In genomic region chr2:64207573-64207972, GRCh38 we compare ENCODE assay signal across 32 cellular contexts.
DNase-seq lines count a peak whose midpoint lies in the region; ATAC-seq, FAIRE-seq and TF ChIP-seq lines count a peak whose summit lies in the region.
"Had no signal": no experiment of that assay in that cellular context is flagged by ENCODE, and none has a peak within 500 bp of the region (broad histone marks: within the 10 kb centered on the region; RNA-seq: fewer than 3 reads in every experiment).

No MANE protein-coding gene starts in this region.

- ATAC-seq in activated CD8-positive, alpha-beta T cell treated with anti-CD3 and anti-CD28 coated beads for 36 hours = peak; percentile 16
- ATAC-seq in activated CD8-positive, alpha-beta T cell treated with anti-CD3 and anti-CD28 coated beads, Interleukin-2, amount 10 ng/mL, durations not matched to agents 7 days and 5 days = no peak
- ATAC-seq in activated B cell treated with CpG ODN at 0.5 μM for 24 hours (ENCODE audit: low read depth) (peak; percentile 14), GM18498 (IDR thresholded peaks at IDR 0.05; ENCODE audit: unreplicated experiment) (no peak)
- no peak for ATAC-seq in stimulated activated effector memory CD8-positive, alpha-beta T cell treated with anti-CD3 and anti-CD28 coated beads, Interleukin-12 subunit alpha, Interleukin-12 subunit beta, amount 100 ng/mL, for 72 hours
- ATAC-seq: body of pancreas, foreskin keratinocyte, heart left ventricle, left lung, pancreas had no signal

- H3K4me3 ChIP-seq in stomach = no peak overlapping the region
- H3K4me3 ChIP-seq: body of pancreas, esophagus muscularis mucosa, heart left ventricle, left lung, pancreas, SJCRH30, tibial nerve had no signal

- 89 to 100% (median 95%) methylated on average over 1 of the region's 1 CpG for WGBS in stomach, 5 donors

- no peaks in the 10 kb centered on the region for H3K36me3 Mint-ChIP-seq in activated CD8-positive, alpha-beta T cell treated with anti-CD3 and anti-CD28 coated beads for 36 hours (ENCODE audit: low read depth)
- no peaks in the 10 kb centered on the region for H3K36me3 Mint-ChIP-seq in activated CD8-positive, alpha-beta T cell treated with anti-CD3 and anti-CD28 coated beads, Interleukin-2, amount 10 ng/mL, durations not matched to agents 7 days and 5 days (ENCODE audit: low read depth)
- H3K36me3 Mint-ChIP-seq in activated B cell treated with CpG ODN at 0.5 μM for 24 hours (ENCODE audit: low read depth) = no peaks in the 10 kb centered on the region
- H3K36me3 Mint-ChIP-seq in stimulated activated effector memory CD8-positive, alpha-beta T cell treated with anti-CD3 and anti-CD28 coated beads, Interleukin-12 subunit alpha, Interleukin-12 subunit beta, amount 100 ng/mL, for 72 hours = peaks cover 13% of the 10 kb centered on the region
- H3K36me3 Mint-ChIP-seq: CD8-positive, alpha-beta memory T cell had no signal

- H3K4me3 Mint-ChIP-seq in activated CD8-positive, alpha-beta T cell treated with anti-CD3 and anti-CD28 coated beads for 36 hours = no peak overlapping the region
- H3K4me3 Mint-ChIP-seq in activated CD8-positive, alpha-beta T cell treated with anti-CD3 and anti-CD28 coated beads, Interleukin-2, amount 10 ng/mL, durations not matched to agents 7 days and 5 days = no peak overlapping the region
- H3K4me3 Mint-ChIP-seq in activated B cell treated with CpG ODN at 0.5 μM for 24 hours = peak overlapping the region; percentile 11
- H3K4me3 Mint-ChIP-seq in stimulated activated effector memory CD8-positive, alpha-beta T cell treated with anti-CD3 and anti-CD28 coated beads, Interleukin-12 subunit alpha, Interleukin-12 subunit beta, amount 100 ng/mL, for 72 hours = no peak overlapping the region
- H3K4me3 Mint-ChIP-seq: CD8-positive, alpha-beta memory T cell; dendritic cell treated with granulocyte-macrophage colony-stimulating factor and Interleukin-4, amounts not matched to agents 40 ng/mL and 50 ng/mL, for 4 days; neural crest cell had no signal

- H3K9me3 Mint-ChIP-seq in activated CD8-positive, alpha-beta T cell treated with anti-CD3 and anti-CD28 coated beads for 36 hours = no peaks in the 10 kb centered on the region
- H3K9me3 Mint-ChIP-seq in activated CD8-positive, alpha-beta T cell treated with anti-CD3 and anti-CD28 coated beads, Interleukin-2, amount 10 ng/mL, durations not matched to agents 7 days and 5 days (ENCODE audit: insufficient read depth) = no peaks in the 10 kb centered on the region
- H3K9me3 Mint-ChIP-seq in activated B cell treated with CpG ODN at 0.5 μM for 24 hours = no peaks in the 10 kb centered on the region
- H3K9me3 Mint-ChIP-seq in stimulated activated effector memory CD8-positive, alpha-beta T cell treated with anti-CD3 and anti-CD28 coated beads, Interleukin-12 subunit alpha, Interleukin-12 subunit beta, amount 100 ng/mL, for 72 hours = peaks cover 4% of the 10 kb centered on the region
- H3K9me3 Mint-ChIP-seq: CD8-positive, alpha-beta memory T cell; dendritic cell treated with granulocyte-macrophage colony-stimulating factor and Interleukin-4, amounts not matched to agents 40 ng/mL and 50 ng/mL, for 4 days; neural crest cell had no signal

- TF ChIP-seq CTCF in activated CD8-positive, alpha-beta T cell treated with anti-CD3 and anti-CD28 coated beads for 36 hours (IDR thresholded peaks at IDR 0.05) = no peak
- no peak for TF ChIP-seq CTCF in activated B cell treated with CpG ODN at 0.5 μM for 24 hours (IDR thresholded peaks at IDR 0.05)
- TF ChIP-seq CTCF in stomach (IDR thresholded peaks at IDR 0.05) = no peak

- H3K27ac ChIP-seq in stomach = no peak overlapping the region
- H3K27ac ChIP-seq: body of pancreas, esophagus muscularis mucosa, foreskin keratinocyte, heart left ventricle, left lung, pancreas, SJCRH30, tibial nerve had no signal

- H3K4me1 Mint-ChIP-seq in activated CD8-positive, alpha-beta T cell treated with anti-CD3 and anti-CD28 coated beads for 36 hours (ENCODE audit: low read depth) = peaks cover 78% of the 10 kb centered on the region
- H3K4me1 Mint-ChIP-seq in activated CD8-positive, alpha-beta T cell treated with anti-CD3 and anti-CD28 coated beads, Interleukin-2, amount 10 ng/mL, durations not matched to agents 7 days and 5 days (ENCODE audit: low read depth) = peaks cover 53% of the 10 kb centered on the region
- peaks cover 84% of the 10 kb centered on the region for H3K4me1 Mint-ChIP-seq in activated B cell treated with CpG ODN at 0.5 μM for 24 hours
- H3K4me1 Mint-ChIP-seq in stimulated activated effector memory CD8-positive, alpha-beta T cell treated with anti-CD3 and anti-CD28 coated beads, Interleukin-12 subunit alpha, Interleukin-12 subunit beta, amount 100 ng/mL, for 72 hours = peaks cover 68% of the 10 kb centered on the region

- H3K36me3 ChIP-seq in stomach = no peaks in the 10 kb centered on the region
- H3K36me3 ChIP-seq: esophagus muscularis mucosa, heart left ventricle, left lung, pancreas, SJCRH30, tibial nerve had no signal

- FAIRE-seq in GM12892 (lab: Jason Lieb, UNC) = peak; percentile 42
- FAIRE-seq: A204.1, endometrium, pancreas had no signal

- CTCF ChIA-PET in activated CD8-positive, alpha-beta T cell treated with anti-CD3 and anti-CD28 coated beads for 36 hours (lab: Charles Lee) = no interaction called here
- CTCF ChIA-PET in activated CD8-positive, alpha-beta T cell treated with anti-CD3 and anti-CD28 coated beads, Interleukin-2, amount 10 ng/mL, durations not matched to agents 7 days and 5 days (lab: Charles Lee) = no interaction called here
- CTCF ChIA-PET in activated B cell treated with CpG ODN at 0.5 μM for 24 hours (lab: Charles Lee) = interaction anchor here (1.0 kb wide), 1 partner anchor 121 kb away, joined by 3 read pairs; no protein-coding TSS in a partner anchor

- intact Hi-C loops in activated CD8-positive, alpha-beta T cell treated with anti-CD3 and anti-CD28 coated beads for 36 hours (cut with micrococcal nuclease) = no loop called here
- intact Hi-C loops in activated B cell treated with CpG ODN at 0.5 μM for 24 hours (cut with micrococcal nuclease) (no loop called here), stomach (cut with DNase I; ENCODE audit: low total_unique reads) (no loop called here)

- no peaks in the 10 kb centered on the region for H3K27me3 ChIP-seq in stomach
- H3K27me3 ChIP-seq: body of pancreas, esophagus muscularis mucosa, foreskin keratinocyte, heart left ventricle, left lung, pancreas, SJCRH30, tibial nerve had no signal

- H3K4me1 ChIP-seq in stomach = peaks cover 12 to 47% (median 21%) of the 10 kb centered on the region in 4 donors

- TF ChIP-seq EP300 in stomach (IDR thresholded peaks at IDR 0.05) = no peak

- no peaks in the 10 kb centered on the region for H3K9me3 ChIP-seq in stomach
- H3K9me3 ChIP-seq: body of pancreas, esophagus muscularis mucosa, heart left ventricle, left lung, pancreas, SJCRH30, tibial nerve had no signal

- peak; percentile 33 for DNase-seq in activated CD8-positive, alpha-beta T cell treated with anti-CD3 and anti-CD28 coated beads for 36 hours
- no peak for DNase-seq in activated CD8-positive, alpha-beta T cell treated with anti-CD3 and anti-CD28 coated beads, Interleukin-2, amount 10 ng/mL, durations not matched to agents 7 days and 5 days
- DNase-seq in GM12892 (ENCODE audit: insufficient read length) (no peak), activated B cell treated with CpG ODN at 0.5 μM for 24 hours (no peak), DMS153 (lab: John Stamatoyannopoulos, UW) (no peak), stomach (no peak)
- no peak for DNase-seq in stimulated activated effector memory CD8-positive, alpha-beta T cell treated with anti-CD3 and anti-CD28 coated beads, Interleukin-12 subunit alpha, Interleukin-12 subunit beta, amount 100 ng/mL, for 72 hours (ENCODE audit: low spot score in 2 of 2)
- DNase-seq: activated CD4-positive, CD25-positive, alpha-beta regulatory T cell; activated CD8-positive, alpha-beta memory T cell treated with anti-CD3 and anti-CD28 coated beads, Interleukin-2, amount 50 U/mL, for 48 hours; activated effector memory CD4-positive, alpha-beta T cell treated with Interleukin-2 at 50 U/mL for 16 hours; body of pancreas; CD8-positive, alpha-beta memory T cell; DMS 273 treated with DMSO at 0.1 percent for 48 hours; foreskin keratinocyte; HCEC 1CT; heart left ventricle; islet precursor cell; left lung; mesenchymal stem cell; NCI-H146; NCI-H446; NCI-H82; pancreas; RPMI8226; SJCRH30 had no signal

- TF ChIP-seq POLR2A in GM12892 (IDR thresholded peaks at IDR 0.05; ENCODE audit: low read depth, low read length) (no peak), stomach (IDR thresholded peaks at IDR 0.05) (no peak)

- no peaks in the 10 kb centered on the region for H3K27me3 Mint-ChIP-seq in activated CD8-positive, alpha-beta T cell treated with anti-CD3 and anti-CD28 coated beads for 36 hours
- H3K27me3 Mint-ChIP-seq in activated CD8-positive, alpha-beta T cell treated with anti-CD3 and anti-CD28 coated beads, Interleukin-2, amount 10 ng/mL, durations not matched to agents 7 days and 5 days (ENCODE audit: low read depth) = no peaks in the 10 kb centered on the region
- no peaks in the 10 kb centered on the region for H3K27me3 Mint-ChIP-seq in activated B cell treated with CpG ODN at 0.5 μM for 24 hours
- H3K27me3 Mint-ChIP-seq: CD8-positive, alpha-beta memory T cell; dendritic cell treated with granulocyte-macrophage colony-stimulating factor and Interleukin-4, amounts not matched to agents 40 ng/mL and 50 ng/mL, for 4 days had no signal

- POLR2A ChIA-PET in activated CD8-positive, alpha-beta T cell treated with anti-CD3 and anti-CD28 coated beads for 36 hours (lab: Charles Lee) = no interaction called here
- POLR2A ChIA-PET in activated CD8-positive, alpha-beta T cell treated with anti-CD3 and anti-CD28 coated beads, Interleukin-2, amount 10 ng/mL, durations not matched to agents 7 days and 5 days (lab: Charles Lee) = no interaction called here
- POLR2A ChIA-PET in activated B cell treated with CpG ODN at 0.5 μM for 24 hours (lab: Charles Lee) = interaction anchor here (0.9 to 1.0 kb wide), 3 partner anchors 15 to 118 kb away, joined by 3 to 4 read pairs (median 3); no protein-coding TSS in a partner anchor

- H3K27ac Mint-ChIP-seq in activated CD8-positive, alpha-beta T cell treated with anti-CD3 and anti-CD28 coated beads for 36 hours = peak overlapping the region; percentile 78
- H3K27ac Mint-ChIP-seq in activated CD8-positive, alpha-beta T cell treated with anti-CD3 and anti-CD28 coated beads, Interleukin-2, amount 10 ng/mL, durations not matched to agents 7 days and 5 days = no peak overlapping the region
- peak overlapping the region; percentile 75 for H3K27ac Mint-ChIP-seq in activated B cell treated with CpG ODN at 0.5 μM for 24 hours
- H3K27ac Mint-ChIP-seq in stimulated activated effector memory CD8-positive, alpha-beta T cell treated with anti-CD3 and anti-CD28 coated beads, Interleukin-12 subunit alpha, Interleukin-12 subunit beta, amount 100 ng/mL, for 72 hours = peak overlapping the region; percentile 44
- H3K27ac Mint-ChIP-seq: dendritic cell treated with granulocyte-macrophage colony-stimulating factor and Interleukin-4, amounts not matched to agents 40 ng/mL and 50 ng/mL, for 4 days had no signal

Comparison
In these comparisons a context has a peak if more than half of its experiments do, and no peak if none do; other contexts are left out.
1. ATAC-seq: peak in activated CD8-positive, alpha-beta T cell treated with anti-CD3 and anti-CD28 coated beads for 36 hours (single experiment) and activated B cell treated with CpG ODN at 0.5 μM for 24 hours (single experiment); none in activated CD8-positive, alpha-beta T cell treated with anti-CD3 and anti-CD28 coated beads, Interleukin-2, amount 10 ng/mL, durations not matched to agents 7 days and 5 days (single experiment), stimulated activated effector memory CD8-positive, alpha-beta T cell treated with anti-CD3 and anti-CD28 coated beads, Interleukin-12 subunit alpha, Interleukin-12 subunit beta, amount 100 ng/mL, for 72 hours (single experiment) and GM18498 (single experiment).